ENCODE assay signal across 14 cellular contexts in the genomic region with DNA sequence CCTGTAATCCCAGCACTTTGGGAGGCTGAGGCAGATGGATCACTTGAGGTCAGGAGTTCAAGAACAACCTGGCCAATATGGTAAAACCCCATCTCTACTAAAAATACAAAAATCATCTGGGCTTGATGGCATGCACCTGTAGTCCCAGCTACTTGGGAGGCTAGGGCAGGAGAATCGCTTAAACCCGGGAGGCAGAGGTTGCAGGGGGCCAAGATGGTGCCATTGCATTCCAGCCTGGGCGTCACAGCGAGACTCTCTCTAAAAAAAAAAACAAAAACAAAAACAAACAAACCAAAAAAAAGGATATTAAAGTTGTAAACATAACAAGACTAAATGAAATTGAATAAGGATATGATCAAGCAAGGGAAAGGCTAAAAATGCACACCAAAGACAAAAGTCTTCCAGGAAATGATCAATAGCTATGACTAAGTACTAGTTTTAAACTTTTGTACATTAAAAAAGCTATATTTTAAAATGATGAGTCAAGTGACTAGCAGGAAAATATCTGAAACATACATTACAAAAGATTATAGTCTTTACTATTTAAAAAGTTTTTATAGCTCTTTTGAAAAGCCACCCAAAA.
DNase-seq lines count a peak whose midpoint lies in the region; ATAC-seq lines count a peak whose summit lies in the region.
"Had no signal": no experiment of that assay in that cellular context is flagged by ENCODE, and none has a peak within 500 bp of the region (broad histone marks: within the 10 kb centered on the region; RNA-seq: fewer than 3 reads in every experiment).

No MANE protein-coding gene starts in this region.

- ATAC-seq in GM18498 (IDR thresholded peaks at IDR 0.05; ENCODE audit: unreplicated experiment) (peak; percentile 20), GM21515 (IDR thresholded peaks at IDR 0.05; ENCODE audit: unreplicated experiment) (peak; percentile 9), HG03439 (IDR thresholded peaks at IDR 0.05; ENCODE audit: unreplicated experiment) (peak; percentile 17)
- no peak for ATAC-seq in effector memory CD8-positive, alpha-beta T cell (replicated peaks)
- ATAC-seq: gastrocnemius medialis, left lobe of liver had no signal

- peaks cover 8% of the 10 kb centered on the region for H3K36me3 Mint-ChIP-seq in effector memory CD8-positive, alpha-beta T cell (ENCODE audit: insufficient read depth)

- H3K27ac Mint-ChIP-seq in effector memory CD8-positive, alpha-beta T cell = peak overlapping the region in 1 of 2 donors; percentile 17
- H3K27ac Mint-ChIP-seq: HFFc6 had no signal

- H3K4me3 Mint-ChIP-seq in effector memory CD8-positive, alpha-beta T cell = no peak overlapping the region
- H3K4me3 Mint-ChIP-seq: HFFc6 had no signal

- H3K27me3 Mint-ChIP-seq in effector memory CD8-positive, alpha-beta T cell = no peaks in the 10 kb centered on the region

- DNase-seq in dedifferentiated amniotic fluid mesenchymal stem cell (ENCODE audit: extremely low spot score) = peak; percentile 8
- no peak for DNase-seq in SHP77 (lab: John Stamatoyannopoulos, UW)
- DNase-seq in effector memory CD8-positive, alpha-beta T cell = no peak
- DNase-seq in LoVo (ENCODE audit: low spot score) = no peak
- no peak for DNase-seq in middle frontal gyrus (ENCODE audit: extremely low spot score, low spot score)
- DNase-seq: gastrocnemius medialis; HFFc6; NCI-H526 treated with DMSO at 0.1 percent for 48 hours; pancreas; stimulated activated CD4-positive, alpha-beta T cell treated with anti-CD3 and anti-CD28 coated beads, Interleukin-4, amount 100 ng/mL, for 1 hour had no signal

- no peaks in the 10 kb centered on the region for H3K9me3 Mint-ChIP-seq in effector memory CD8-positive, alpha-beta T cell
- H3K9me3 Mint-ChIP-seq: HFFc6 had no signal

- peaks cover 3 to 15% of the 10 kb centered on the region in 2 donors for H3K4me1 Mint-ChIP-seq in effector memory CD8-positive, alpha-beta T cell (ENCODE audit: low read depth in 2 of 2)
